Comparison of ENCODE assay signal across 19 cellular contexts in the genomic region with DNA sequence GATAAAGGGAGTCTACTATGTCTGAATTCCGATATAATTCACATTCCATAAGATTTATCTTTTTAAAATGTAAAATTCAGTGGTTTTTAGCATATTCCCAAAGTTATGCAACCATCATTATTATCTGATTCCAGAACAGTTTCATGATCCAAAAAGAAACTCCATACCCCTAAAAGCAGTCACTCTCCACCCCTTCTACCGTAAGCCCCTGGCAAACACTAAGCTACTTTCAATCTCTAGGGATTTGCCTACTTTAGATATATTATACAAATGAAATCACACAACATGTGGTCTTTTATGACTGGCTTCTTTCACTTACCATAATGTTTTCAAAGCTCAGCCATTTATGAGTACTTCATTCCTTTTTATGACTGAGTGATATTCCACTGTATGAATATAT.
"Had no signal": no experiment of that assay in that cellular context is flagged by ENCODE, and none has a peak within 500 bp of the region (broad histone marks: within the 10 kb centered on the region; RNA-seq: fewer than 3 reads in every experiment).

No MANE protein-coding gene starts in this region.

- H3K36me3 ChIP-seq: SJSA1 had no signal

- H3K27me3 ChIP-seq: SJSA1 had no signal

- H3K4me3 ChIP-seq: SJSA1, SK-N-MC had no signal

- H3K9me3 ChIP-seq: SJSA1 had no signal

- H3K4me1 ChIP-seq: SJSA1 had no signal

- DNase-seq: KBM-7, MV-4-11, NCI-H1048, NCI-H1105, NCI-H1417, NCI-H1436 treated with DMSO at 0.1 percent for 48 hours, NCI-H1694, NCI-H187 treated with DMSO at 0.1 percent for 48 hours, NCI-H2081, NCI-H2107, NCI-H2227 treated with DMSO at 0.1 percent for 48 hours, NCI-H524, NCI-H69, NCI-H774, Right ventricle myocardium superior, RPMI8226, SIG-M5 had no signal
